ENCODE assay signal across 2 cellular contexts in genomic region chr1:40820251-40820797, GRCh38.
TF ChIP-seq lines count a peak whose summit lies in the region.

No MANE protein-coding gene starts in this region.

TF ChIP-seq in HEK293T, 16 proteins besides CTCF, POLR2A, EP300 and RAD21 (continued from another document):
- no peak for TF ChIP-seq PKNOX1 (IDR thresholded peaks at IDR 0.05)
- TF ChIP-seq HDGF (IDR thresholded peaks at IDR 0.05; ENCODE audit: borderline replicate concordance), result no peak
- TF ChIP-seq NFRKB (IDR thresholded peaks at IDR 0.05), result no peak
- TF ChIP-seq ELF4 (IDR thresholded peaks at IDR 0.05), result no peak
- no peak for TF ChIP-seq CTBP1 (IDR thresholded peaks at IDR 0.05; ENCODE audit: borderline replicate concordance)
- no peak for TF ChIP-seq FOXA1 (IDR thresholded peaks at IDR 0.05)
- no peak for TF ChIP-seq FOXM1 (IDR thresholded peaks at IDR 0.05; ENCODE audit: borderline replicate concordance)
- no peak for TF ChIP-seq ZNF384 (IDR thresholded peaks at IDR 0.05)
- TF ChIP-seq LEF1 (IDR thresholded peaks at IDR 0.05; ENCODE audit: borderline replicate concordance), result no peak
- TF ChIP-seq FOXK2 (IDR thresholded peaks at IDR 0.05), result no peak
- no peak for TF ChIP-seq L3MBTL2 (conservative IDR thresholded peaks at IDR 0.05)
- TF ChIP-seq TARDBP (IDR thresholded peaks at IDR 0.05), result no peak

TF ChIP-seq in liver, 16 proteins besides CTCF, POLR2A, EP300 and RAD21 (continued from another document):
- TF ChIP-seq ZBTB33 (IDR thresholded peaks at IDR 0.05) (no peak), SP1 (IDR thresholded peaks at IDR 0.05) (peak; percentile 78), ATF3 (IDR thresholded peaks at IDR 0.05) (no peak), EGR1 (IDR thresholded peaks at IDR 0.05; ENCODE audit: low read depth in 2 of 2) (no peak), RXRA (IDR thresholded peaks at IDR 0.05) (peak; percentile 84 to 91), FOXA2 (IDR thresholded peaks at IDR 0.05) (peak; percentile 42)
